1 cellular context compared by ENCODE assay signal in the genomic region with DNA sequence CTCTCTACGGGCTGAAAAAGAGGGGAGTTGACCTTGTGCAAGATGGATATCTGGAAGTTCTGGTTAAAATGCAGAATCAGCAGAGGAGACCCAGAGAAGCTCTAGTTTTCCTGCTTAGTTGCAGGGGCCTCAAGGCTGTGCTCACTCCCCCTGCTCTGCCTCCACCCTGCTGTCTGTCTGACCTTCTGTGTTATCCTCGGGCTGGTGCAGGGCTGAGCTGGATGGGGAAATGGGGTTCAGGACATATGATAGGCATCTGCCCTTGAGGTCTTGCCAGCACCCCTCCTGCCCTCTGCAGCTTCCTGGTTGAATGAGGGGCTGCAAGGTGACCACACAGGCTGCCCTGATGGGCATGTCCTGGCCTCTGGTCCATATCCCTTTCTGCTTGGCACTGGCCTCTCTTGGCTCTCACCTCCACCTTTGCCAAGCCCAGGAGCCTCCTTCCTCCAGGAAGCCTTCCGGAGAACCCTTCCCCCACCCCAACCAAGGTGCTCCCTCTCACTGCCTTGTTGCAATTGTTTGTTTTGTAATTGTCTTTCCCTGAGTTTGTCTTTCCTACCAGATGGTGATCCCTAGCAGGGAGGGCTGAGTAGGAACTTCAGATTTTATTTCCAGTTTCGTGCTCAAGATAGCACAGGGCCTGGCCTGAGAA.
TF ChIP-seq lines count a peak whose summit lies in the region.

No MANE protein-coding gene starts in this region.

TF ChIP-seq in endothelial cell of umbilical vein, 7 proteins besides CTCF, POLR2A, EP300 and RAD21:
- TF ChIP-seq JUN (IDR thresholded peaks at IDR 0.05; ENCODE audit: borderline replicate concordance, insufficient read depth, insufficient read length, low read depth) (no peak), POLR2AphosphoS5 (IDR thresholded peaks at IDR 0.05; ENCODE audit: insufficient read depth, low read depth, low read length) (no peak), GATA2 (IDR thresholded peaks at IDR 0.05; ENCODE audit: insufficient read depth, insufficient read length, low read depth, low read length) (no peak), FOS (IDR thresholded peaks at IDR 0.05; ENCODE audit: borderline replicate concordance, insufficient read depth, low read length) (no peak), MYC (IDR thresholded peaks at IDR 0.05; ENCODE audit: low read depth, low read length) (no peak), EZH2 (IDR thresholded peaks at IDR 0.05; ENCODE audit: borderline replicate concordance, low read depth, low read length, severe bottlenecking) (no peak)
- TF ChIP-seq, protein P1, sequence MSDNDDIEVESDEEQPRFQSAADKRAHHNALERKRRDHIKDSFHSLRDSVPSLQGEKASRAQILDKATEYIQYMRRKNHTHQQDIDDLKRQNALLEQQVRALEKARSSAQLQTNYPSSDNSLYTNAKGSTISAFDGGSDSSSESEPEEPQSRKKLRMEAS (IDR thresholded peaks at IDR 0.05; ENCODE audit: insufficient read depth, insufficient read length), result no peak
TF ChIP-seq in endothelial cell of umbilical vein: peak in this region for 0.
